In the genomic region with DNA sequence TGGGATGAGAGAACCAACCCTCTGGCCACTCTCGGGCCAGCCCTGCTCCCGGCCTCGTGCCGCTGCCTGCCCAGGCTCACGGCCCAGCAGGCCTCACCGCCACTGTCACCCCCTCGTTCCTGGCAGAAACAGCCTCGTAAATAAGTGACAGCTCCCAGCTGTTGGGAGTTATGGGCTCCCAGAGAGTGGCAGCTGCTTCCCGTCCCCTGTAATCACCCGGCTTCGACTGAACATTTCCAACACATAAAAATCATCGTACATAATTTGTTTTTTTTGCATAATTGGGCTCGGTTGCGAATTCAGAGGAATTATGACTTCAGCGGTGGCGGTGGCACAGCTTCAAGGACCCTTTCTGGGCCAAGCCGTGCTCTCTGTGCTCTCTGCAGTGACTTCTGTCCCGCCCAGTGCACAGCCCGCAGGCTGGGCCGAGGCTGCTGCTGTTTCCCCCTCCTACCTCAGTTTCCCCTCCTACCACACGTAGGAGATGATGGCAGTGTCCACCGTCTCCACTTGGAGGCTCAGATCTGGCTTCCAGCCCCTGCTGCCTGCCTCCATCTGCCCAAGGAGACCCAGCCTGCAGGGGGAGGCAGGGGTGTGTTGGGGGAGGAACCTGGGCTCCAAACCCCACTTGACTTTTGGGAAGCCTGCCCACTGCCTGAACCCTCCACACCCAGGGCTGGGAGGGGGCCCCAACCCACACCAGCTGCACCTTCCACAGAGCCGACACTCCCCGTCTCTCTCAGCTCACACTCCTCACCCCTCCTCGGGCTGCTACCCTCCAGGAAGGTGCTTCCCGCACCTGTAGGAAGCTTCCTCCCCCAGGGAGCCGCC, we compare ENCODE assay signal across 13 cellular contexts.
A peak's percentile ranks its signal among the peaks of the same experiment; 100 is the strongest.
DNase-seq lines count a peak whose midpoint lies in the region; ATAC-seq and TF ChIP-seq lines count a peak whose summit lies in the region.
"Had no signal": no experiment of that assay in that cellular context is flagged by ENCODE, and none has a peak within 500 bp of the region (broad histone marks: within the 10 kb centered on the region; RNA-seq: fewer than 3 reads in every experiment).

No MANE protein-coding gene starts in this region.

- no peak overlapping the region for H2BK15ac ChIP-seq in mesenchymal stem cell (ENCODE audit: low read depth, poor library complexity, severe bottlenecking)

- no peak overlapping the region for H3K9ac ChIP-seq in mesenchymal stem cell (ENCODE audit: low read length)

- ATAC-seq in Right ventricle myocardium inferior (peak; percentile 47), mucosa of descending colon (peak; percentile 50)

- H4K91ac ChIP-seq in mesenchymal stem cell (ENCODE audit: low read length): no peak overlapping the region

- peak overlapping the region in 1 of 2 experiments; percentile 28 for H3K18ac ChIP-seq in mesenchymal stem cell (ENCODE audit: low read depth in 1 of 2, low read length in 2 of 2)

- TF ChIP-seq POLR2A in transverse colon (IDR thresholded peaks at IDR 0.05): no peak

- no peak overlapping the region for H3K27ac ChIP-seq in right atrium auricular region
- no peak overlapping the region for H3K27ac ChIP-seq in transverse colon
- no peak overlapping the region for H3K27ac ChIP-seq in mesenchymal stem cell (ENCODE audit: low read length, poor library complexity, severe bottlenecking)
- H3K27ac ChIP-seq in ascending aorta: no peak overlapping the region
- H3K27ac ChIP-seq: thoracic aorta had no signal

- H3K23ac ChIP-seq in mesenchymal stem cell (ENCODE audit: low read length in 2 of 2): no peak overlapping the region

- H2AK5ac ChIP-seq in mesenchymal stem cell (ENCODE audit: low read length, severe bottlenecking): no peak overlapping the region

- TF ChIP-seq CTCF in right atrium auricular region (IDR thresholded peaks at IDR 0.05): no peak
- TF ChIP-seq CTCF in mucosa of descending colon (IDR thresholded peaks at IDR 0.05): no peak
- no peak for TF ChIP-seq CTCF in transverse colon (IDR thresholded peaks at IDR 0.05)
- no peak for TF ChIP-seq CTCF in ascending aorta (IDR thresholded peaks at IDR 0.05)

- H3K27me3 ChIP-seq in right atrium auricular region (no peaks in the 10 kb centered on the region), transverse colon (no peaks in the 10 kb centered on the region), mesenchymal stem cell (ENCODE audit: control insufficient read depth in 1 of 2, insufficient read depth in 1 of 2, low read length in 2 of 2) (peaks cover 14 to 38% of the 10 kb centered on the region in 2 experiments), ascending aorta (no peaks in the 10 kb centered on the region)

- H3K4ac ChIP-seq in mesenchymal stem cell (ENCODE audit: low read depth in 1 of 2, low read length in 2 of 2): no peak overlapping the region

- no peak overlapping the region for H3K4me2 ChIP-seq in mesenchymal stem cell (ENCODE audit: low read length, poor library complexity, severe bottlenecking)

- no peaks in the 10 kb centered on the region for H3K79me1 ChIP-seq in mesenchymal stem cell (replicated peaks; ENCODE audit: low read length, poor library complexity, severe bottlenecking)

- intact Hi-C loops in Right ventricle myocardium inferior (cut with DNase I) (no loop called here), mucosa of descending colon (cut with DNase I, micrococcal nuclease) (no loop called here), transverse colon (cut with DNase I; ENCODE audit: low total_unique reads) (no loop called here), ascending aorta (cut with DNase I) (no loop called here)

- no peak overlapping the region for H2BK5ac ChIP-seq in mesenchymal stem cell (ENCODE audit: low read depth, low read length, poor library complexity, severe bottlenecking)

- no peak overlapping the region for H3K14ac ChIP-seq in mesenchymal stem cell (ENCODE audit: low read length in 2 of 2)

- TF ChIP-seq EP300 in transverse colon (IDR thresholded peaks at IDR 0.05; ENCODE audit: low read depth): no peak

- H4K8ac ChIP-seq in mesenchymal stem cell (ENCODE audit: low read length): no peak overlapping the region

- in situ Hi-C loops in transverse colon (cut with MboI; ENCODE audit: low pct_ligation_motif_present in 1 of 4, low pct_unique_long_range_greater_than_20kb in 1 of 4, low sequenced_read_pairs in 3 of 4): no loop called here

- no peaks in the 10 kb centered on the region for H3K36me3 ChIP-seq in right atrium auricular region
- no peaks in the 10 kb centered on the region for H3K36me3 ChIP-seq in mucosa of descending colon (ENCODE audit: low read depth)
- no peaks in the 10 kb centered on the region for H3K36me3 ChIP-seq in transverse colon
- H3K36me3 ChIP-seq in mesenchymal stem cell (ENCODE audit: control insufficient read depth in 1 of 2, insufficient read depth in 2 of 2, low read depth in 1 of 2, low read length in 2 of 2): peaks cover 0 to 8% of the 10 kb centered on the region in 2 experiments
- H3K36me3 ChIP-seq in ascending aorta: no peaks in the 10 kb centered on the region
- H3K36me3 ChIP-seq: thoracic aorta had no signal

- no peak overlapping the region for H2AFZ ChIP-seq in mesenchymal stem cell (ENCODE audit: low read depth, low read length)

- H2BK120ac ChIP-seq in mesenchymal stem cell (ENCODE audit: low read depth, low read length): no peak overlapping the region

- H3K4me3 ChIP-seq in right atrium auricular region (no peak overlapping the region), mucosa of descending colon (no peak overlapping the region), transverse colon (no peak overlapping the region), mesenchymal stem cell (ENCODE audit: insufficient read depth in 1 of 2, low read depth in 1 of 2, low read length in 2 of 2) (no peak overlapping the region), ascending aorta (no peak overlapping the region)
- H3K4me3 ChIP-seq: thoracic aorta had no signal

- 30 to 51% methylated on average over 4 to 27 of the region's 27 CpGs for WGBS in transverse colon (ENCODE audit: low coverage in 1 of 2), 2 donors
- WGBS in mesenchymal stem cell: 63% methylated on average over 26 of the region's 27 CpGs

- H3K9me3 ChIP-seq in right atrium auricular region: no peaks in the 10 kb centered on the region
- H3K9me3 ChIP-seq in mucosa of descending colon: no peaks in the 10 kb centered on the region
- H3K9me3 ChIP-seq in transverse colon: no peaks in the 10 kb centered on the region
- H3K9me3 ChIP-seq in mesenchymal stem cell (ENCODE audit: control insufficient read depth, low read length): no peaks in the 10 kb centered on the region
- H3K9me3 ChIP-seq in ascending aorta: no peaks in the 10 kb centered on the region
- H3K9me3 ChIP-seq: thoracic aorta had no signal

- H2BK12ac ChIP-seq in mesenchymal stem cell (ENCODE audit: low read length in 2 of 2): no peak overlapping the region

- DNase-seq in Right ventricle myocardium inferior (ENCODE audit: missing footprints): no peak
- DNase-seq in right atrium auricular region (ENCODE audit: low spot score): no peak
- peak; percentile 51 for DNase-seq in SK-N-DZ (ENCODE audit: low spot score)
- peak in 2 of 3 donors; percentile 39 to 54 for DNase-seq in mucosa of descending colon
- peak; percentile 16 for DNase-seq in transverse colon
- no peak for DNase-seq in mesenchymal stem cell
- no peak for DNase-seq in activated naive CD4-positive, alpha-beta T cell (lab: John Stamatoyannopoulos, UW)
- no peak for DNase-seq in ascending aorta (ENCODE audit: low spot score in 2 of 2)
- DNase-seq: activated CD4-positive, alpha-beta memory T cell treated with anti-CD3 and anti-CD28 coated beads for 36 hours; activated T-cell treated with anti-CD3 and anti-CD28 coated beads, Interleukin-2, amount 50 U/mL, for 48 hours; NCI-H2029 treated with DMSO at 0.1 percent for 48 hours; stimulated activated CD8-positive, alpha-beta memory T cell treated with anti-CD3 and anti-CD28 coated beads, Interleukin-4, amount 100 ng/mL, for 48 hours had no signal

- H3K4me1 ChIP-seq in right atrium auricular region (peaks cover 0 to 18% of the 10 kb centered on the region in 2 donors), mucosa of descending colon (ENCODE audit: low read depth) (no peaks in the 10 kb centered on the region), transverse colon (no peaks in the 10 kb centered on the region), mesenchymal stem cell (ENCODE audit: control insufficient read depth, insufficient read depth, low read depth, low read length) (peaks cover 8% of the 10 kb centered on the region), ascending aorta (no peaks in the 10 kb centered on the region)

Comparison
In these comparisons a context has a peak if more than half of its experiments do, and no peak if none do; other contexts are left out.
1. DNase-seq: peak in SK-N-DZ (single experiment), mucosa of descending colon (2 of 3) and transverse colon (single experiment); none in Right ventricle myocardium inferior (single experiment), right atrium auricular region (single experiment), mesenchymal stem cell (single experiment), activated naive CD4-positive, alpha-beta T cell (0 of 4) and ascending aorta (0 of 2).